ENCODE assay signal across 9 cellular contexts in genomic region chr7:104267701-104268368, GRCh38.
DNase-seq lines count a peak whose midpoint lies in the region; ATAC-seq and TF ChIP-seq lines count a peak whose summit lies in the region.
"Had no signal": no experiment of that assay in that cellular context is flagged by ENCODE, and none has a peak within 500 bp of the region (broad histone marks: within the 10 kb centered on the region; RNA-seq: fewer than 3 reads in every experiment).

No MANE protein-coding gene starts in this region.

- no peaks in the 10 kb centered on the region for H3K4me1 Mint-ChIP-seq in WTC11
- H3K4me1 Mint-ChIP-seq: activated CD4-positive, alpha-beta T cell treated with anti-CD3 and anti-CD28 coated beads, Interleukin-2, amount 10 ng/mL, durations not matched to agents 7 days and 5 days had no signal

- no peak for ATAC-seq in WTC11
- ATAC-seq in right lobe of liver: peak in 3 of 4 donors; percentile 44 to 52 (median 52)
- no peak for ATAC-seq in GM21528 (IDR thresholded peaks at IDR 0.05; ENCODE audit: low FRiP score, unreplicated experiment)
- ATAC-seq in GM21515 (IDR thresholded peaks at IDR 0.05; ENCODE audit: unreplicated experiment): no peak

- H3K27ac Mint-ChIP-seq in WTC11: no peak overlapping the region
- H3K27ac Mint-ChIP-seq: activated CD4-positive, alpha-beta T cell treated with anti-CD3 and anti-CD28 coated beads, Interleukin-2, amount 10 ng/mL, durations not matched to agents 7 days and 5 days had no signal

- H2AFZ ChIP-seq in KMS-11 (ENCODE audit: low read depth): no peak overlapping the region

- intact Hi-C loops in right lobe of liver (cut with DNase I): no loop called here

- no peak overlapping the region for H3K9ac ChIP-seq in KMS-11

- H3K27me3 ChIP-seq in KMS-11 (ENCODE audit: insufficient read depth, low read depth) (no peaks in the 10 kb centered on the region), right lobe of liver (no peaks in the 10 kb centered on the region)

- TF ChIP-seq CTCF in KMS-11 (conservative IDR thresholded peaks at IDR 0.05; ENCODE audit: low read depth, low read length) (peak; percentile 70), WTC11 (IDR thresholded peaks at IDR 0.05) (peak; percentile 41; the same call in 1 of the 2 replicates), right lobe of liver (IDR thresholded peaks at IDR 0.05) (peak in 3 of 4 donors; percentile 21 to 65 (median 64))

- POLR2A ChIA-PET in WTC11 (lab: Charles Lee): no interaction called here

- H3K79me2 ChIP-seq in KMS-11 (ENCODE audit: insufficient read depth, low read depth): no peaks in the 10 kb centered on the region

- no peak overlapping the region for H3K4me3 Mint-ChIP-seq in WTC11
- H3K4me3 Mint-ChIP-seq: activated CD4-positive, alpha-beta T cell treated with anti-CD3 and anti-CD28 coated beads, Interleukin-2, amount 10 ng/mL, durations not matched to agents 7 days and 5 days had no signal

- 42% methylated on average over 3 of the region's 3 CpGs for WGBS in right lobe of liver (ENCODE audit: insufficient coverage, low coverage, low lambda C conversion rate, missing lambda C conversion rate)

- H3K27me3 Mint-ChIP-seq in WTC11 (ENCODE audit: low read depth): no peaks in the 10 kb centered on the region; the same call in 1 of the 2 replicates

- DNase-seq in COLO829 (ENCODE audit: low spot score) (peak; percentile 59), WTC11 (ENCODE audit: low spot score) (no peak), right lobe of liver (no peak), GM19238 (ENCODE audit: insufficient read length, low spot score) (no peak), NOMO-1 treated with DMSO at 0.1 percent for 48 hours (lab: John Stamatoyannopoulos, UW; ENCODE audit: unreplicated experiment) (no peak)
- DNase-seq: activated CD4-positive, alpha-beta T cell treated with anti-CD3 and anti-CD28 coated beads, Interleukin-2, amount 10 ng/mL, durations not matched to agents 7 days and 5 days had no signal

- H3K4me3 ChIP-seq in KMS-11 (IDR thresholded peaks at IDR 0.05; ENCODE audit: insufficient read depth, low read depth, low read length) (no peak overlapping the region), right lobe of liver (no peak overlapping the region)

- H3K9me3 ChIP-seq in right lobe of liver: no peaks in the 10 kb centered on the region

- no peaks in the 10 kb centered on the region for H3K36me3 ChIP-seq in KMS-11 (ENCODE audit: insufficient read depth)
- no peaks in the 10 kb centered on the region for H3K36me3 ChIP-seq in right lobe of liver

- CTCF ChIA-PET in WTC11 (lab: Charles Lee): interaction anchor here (0.5 to 1.9 kb wide), 11 partner anchors 9 to 1041 kb away, joined by 3 to 29 read pairs (median 3); no protein-coding TSS in a partner anchor

- no peak overlapping the region for H3K4me2 ChIP-seq in KMS-11

- peaks cover 33% of the 10 kb centered on the region for H3K9me3 Mint-ChIP-seq in WTC11

- H3K36me3 Mint-ChIP-seq in WTC11: peaks cover 27% of the 10 kb centered on the region

- H4K20me1 ChIP-seq in KMS-11 (ENCODE audit: insufficient read depth): no peaks in the 10 kb centered on the region

- H3K27ac ChIP-seq in KMS-11: no peak overlapping the region
- no peak overlapping the region for H3K27ac ChIP-seq in right lobe of liver

- no peak for TF ChIP-seq POLR2A in right lobe of liver (IDR thresholded peaks at IDR 0.05)

- H3K4me1 ChIP-seq in KMS-11 (ENCODE audit: low read depth, poor library complexity, severe bottlenecking) (no peaks in the 10 kb centered on the region), right lobe of liver (peaks cover 0 to 7% (median 3%) of the 10 kb centered on the region in 4 donors)

TF ChIP-seq in WTC11, 78 proteins besides CTCF, POLR2A, EP300 and RAD21 (continues in another document):
- TF ChIP-seq KAT7 (CRISPR knock-in tag; IDR thresholded peaks at IDR 0.05; ENCODE audit: borderline replicate concordance) (no peak), NR1H2 (CRISPR knock-in tag; IDR thresholded peaks at IDR 0.05) (no peak), SMAD4 (CRISPR knock-in tag; IDR thresholded peaks at IDR 0.05) (no peak), NFE2L1 (CRISPR knock-in tag; IDR thresholded peaks at IDR 0.05) (no peak), IRF2 (CRISPR knock-in tag; IDR thresholded peaks at IDR 0.05; ENCODE audit: borderline replicate concordance, low read depth) (no peak), MXD4 (CRISPR knock-in tag; IDR thresholded peaks at IDR 0.05; ENCODE audit: borderline replicate concordance) (no peak), OVOL2 (CRISPR knock-in tag; IDR thresholded peaks at IDR 0.05; ENCODE audit: borderline replicate concordance) (no peak)
- TF ChIP-seq, protein P1, sequence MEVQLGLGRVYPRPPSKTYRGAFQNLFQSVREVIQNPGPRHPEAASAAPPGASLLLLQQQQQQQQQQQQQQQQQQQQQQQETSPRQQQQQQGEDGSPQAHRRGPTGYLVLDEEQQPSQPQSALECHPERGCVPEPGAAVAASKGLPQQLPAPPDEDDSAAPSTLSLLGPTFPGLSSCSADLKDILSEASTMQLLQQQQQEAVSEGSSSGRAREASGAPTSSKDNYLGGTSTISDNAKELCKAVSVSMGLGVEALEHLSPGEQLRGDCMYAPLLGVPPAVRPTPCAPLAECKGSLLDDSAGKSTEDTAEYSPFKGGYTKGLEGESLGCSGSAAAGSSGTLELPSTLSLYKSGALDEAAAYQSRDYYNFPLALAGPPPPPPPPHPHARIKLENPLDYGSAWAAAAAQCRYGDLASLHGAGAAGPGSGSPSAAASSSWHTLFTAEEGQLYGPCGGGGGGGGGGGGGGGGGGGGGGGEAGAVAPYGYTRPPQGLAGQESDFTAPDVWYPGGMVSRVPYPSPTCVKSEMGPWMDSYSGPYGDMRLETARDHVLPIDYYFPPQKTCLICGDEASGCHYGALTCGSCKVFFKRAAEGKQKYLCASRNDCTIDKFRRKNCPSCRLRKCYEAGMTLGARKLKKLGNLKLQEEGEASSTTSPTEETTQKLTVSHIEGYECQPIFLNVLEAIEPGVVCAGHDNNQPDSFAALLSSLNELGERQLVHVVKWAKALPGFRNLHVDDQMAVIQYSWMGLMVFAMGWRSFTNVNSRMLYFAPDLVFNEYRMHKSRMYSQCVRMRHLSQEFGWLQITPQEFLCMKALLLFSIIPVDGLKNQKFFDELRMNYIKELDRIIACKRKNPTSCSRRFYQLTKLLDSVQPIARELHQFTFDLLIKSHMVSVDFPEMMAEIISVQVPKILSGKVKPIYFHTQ (CRISPR knock-in tag; IDR thresholded peaks at IDR 0.05): no peak
- TF ChIP-seq, protein P2, sequence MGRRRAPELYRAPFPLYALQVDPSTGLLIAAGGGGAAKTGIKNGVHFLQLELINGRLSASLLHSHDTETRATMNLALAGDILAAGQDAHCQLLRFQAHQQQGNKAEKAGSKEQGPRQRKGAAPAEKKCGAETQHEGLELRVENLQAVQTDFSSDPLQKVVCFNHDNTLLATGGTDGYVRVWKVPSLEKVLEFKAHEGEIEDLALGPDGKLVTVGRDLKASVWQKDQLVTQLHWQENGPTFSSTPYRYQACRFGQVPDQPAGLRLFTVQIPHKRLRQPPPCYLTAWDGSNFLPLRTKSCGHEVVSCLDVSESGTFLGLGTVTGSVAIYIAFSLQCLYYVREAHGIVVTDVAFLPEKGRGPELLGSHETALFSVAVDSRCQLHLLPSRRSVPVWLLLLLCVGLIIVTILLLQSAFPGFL (CRISPR knock-in tag; IDR thresholded peaks at IDR 0.05; ENCODE audit: borderline replicate concordance): no peak
- TF ChIP-seq, protein P3, sequence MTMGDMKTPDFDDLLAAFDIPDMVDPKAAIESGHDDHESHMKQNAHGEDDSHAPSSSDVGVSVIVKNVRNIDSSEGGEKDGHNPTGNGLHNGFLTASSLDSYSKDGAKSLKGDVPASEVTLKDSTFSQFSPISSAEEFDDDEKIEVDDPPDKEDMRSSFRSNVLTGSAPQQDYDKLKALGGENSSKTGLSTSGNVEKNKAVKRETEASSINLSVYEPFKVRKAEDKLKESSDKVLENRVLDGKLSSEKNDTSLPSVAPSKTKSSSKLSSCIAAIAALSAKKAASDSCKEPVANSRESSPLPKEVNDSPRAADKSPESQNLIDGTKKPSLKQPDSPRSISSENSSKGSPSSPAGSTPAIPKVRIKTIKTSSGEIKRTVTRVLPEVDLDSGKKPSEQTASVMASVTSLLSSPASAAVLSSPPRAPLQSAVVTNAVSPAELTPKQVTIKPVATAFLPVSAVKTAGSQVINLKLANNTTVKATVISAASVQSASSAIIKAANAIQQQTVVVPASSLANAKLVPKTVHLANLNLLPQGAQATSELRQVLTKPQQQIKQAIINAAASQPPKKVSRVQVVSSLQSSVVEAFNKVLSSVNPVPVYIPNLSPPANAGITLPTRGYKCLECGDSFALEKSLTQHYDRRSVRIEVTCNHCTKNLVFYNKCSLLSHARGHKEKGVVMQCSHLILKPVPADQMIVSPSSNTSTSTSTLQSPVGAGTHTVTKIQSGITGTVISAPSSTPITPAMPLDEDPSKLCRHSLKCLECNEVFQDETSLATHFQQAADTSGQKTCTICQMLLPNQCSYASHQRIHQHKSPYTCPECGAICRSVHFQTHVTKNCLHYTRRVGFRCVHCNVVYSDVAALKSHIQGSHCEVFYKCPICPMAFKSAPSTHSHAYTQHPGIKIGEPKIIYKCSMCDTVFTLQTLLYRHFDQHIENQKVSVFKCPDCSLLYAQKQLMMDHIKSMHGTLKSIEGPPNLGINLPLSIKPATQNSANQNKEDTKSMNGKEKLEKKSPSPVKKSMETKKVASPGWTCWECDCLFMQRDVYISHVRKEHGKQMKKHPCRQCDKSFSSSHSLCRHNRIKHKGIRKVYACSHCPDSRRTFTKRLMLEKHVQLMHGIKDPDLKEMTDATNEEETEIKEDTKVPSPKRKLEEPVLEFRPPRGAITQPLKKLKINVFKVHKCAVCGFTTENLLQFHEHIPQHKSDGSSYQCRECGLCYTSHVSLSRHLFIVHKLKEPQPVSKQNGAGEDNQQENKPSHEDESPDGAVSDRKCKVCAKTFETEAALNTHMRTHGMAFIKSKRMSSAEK (CRISPR knock-in tag; IDR thresholded peaks at IDR 0.05; ENCODE audit: borderline replicate concordance): no peak

Comparison
In these comparisons a context has a peak if more than half of its experiments do, and no peak if none do; other contexts are left out.
1. ATAC-seq: peak in right lobe of liver (3 of 4); none in WTC11 (single experiment), GM21528 (single experiment) and GM21515 (single experiment).
2. Peak in every context shown above with its lines, with median percentiles within 50 percentile points of each other: CTCF ChIP-seq.